8 cellular contexts compared by ENCODE assay signal in genomic region chr5:93607367-93608258, GRCh38. TPM values are rescaled to one million over a fixed set of nuclear protein-coding genes. Genes with fewer than 3 reads are reported as not detected.
DNase-seq lines count a peak whose midpoint lies in the region; ATAC-seq, FAIRE-seq and TF ChIP-seq lines count a peak whose summit lies in the region.

No MANE protein-coding gene starts in this region.

- H3K27ac ChIP-seq in A673 (ENCODE audit: low read depth, low read length, poor library complexity, severe bottlenecking) (no peak overlapping the region), hepatocyte (no peak overlapping the region)

- BruUV-seq in A673 (replicated peaks; lab: Mats Ljungman, UMichigan): no TSS peak

- H3K27ac Mint-ChIP-seq in activated CD8-positive, alpha-beta T cell treated with anti-CD3 and anti-CD28 coated beads, Interleukin-2, amount 10 ng/mL, durations not matched to agents 7 days and 5 days: no peak overlapping the region
- peak overlapping the region; percentile 14 for H3K27ac Mint-ChIP-seq in stimulated activated naive B cell treated with anti-CD40 and anti-IgM and Interleukin-4, amounts not matched to agents 10 μg/mL and 1 μg/mL and 100 μg/mL, for 72 hours

- H2AFZ ChIP-seq in hepatocyte: no peak overlapping the region

- no peak overlapping the region for H3K4me3 ChIP-seq in A673 (ENCODE audit: low read depth, low read length, poor library complexity, severe bottlenecking)
- H3K4me3 ChIP-seq in hepatocyte: no peak overlapping the region

- H3K9me3 ChIP-seq in A673 (ENCODE audit: low read depth, low read length, poor library complexity, severe bottlenecking) (no peaks in the 10 kb centered on the region), hepatocyte (ENCODE audit: low read depth) (no peaks in the 10 kb centered on the region)

- no peaks in the 10 kb centered on the region for H3K9me2 ChIP-seq in hepatocyte (replicated peaks; ENCODE audit: insufficient read depth)

- H3K27me3 Mint-ChIP-seq in activated CD8-positive, alpha-beta T cell treated with anti-CD3 and anti-CD28 coated beads, Interleukin-2, amount 10 ng/mL, durations not matched to agents 7 days and 5 days (ENCODE audit: low read depth): peaks cover 73% of the 10 kb centered on the region
- H3K27me3 Mint-ChIP-seq in stimulated activated naive B cell treated with anti-CD40 and anti-IgM and Interleukin-4, amounts not matched to agents 10 μg/mL and 1 μg/mL and 100 μg/mL, for 72 hours: peaks cover 63 to 80% of the 10 kb centered on the region in 2 donors

- WGBS in hepatocyte (ENCODE audit: low lambda C conversion rate, missing lambda C conversion rate): 3% methylated on average over 19 of the region's 19 CpGs

- POLR2A ChIA-PET in A673 (lab: Charles Lee; ENCODE audit: low non-redundant PET): no interaction called here
- POLR2A ChIA-PET in activated CD8-positive, alpha-beta T cell treated with anti-CD3 and anti-CD28 coated beads, Interleukin-2, amount 10 ng/mL, durations not matched to agents 7 days and 5 days (lab: Charles Lee): no interaction called here

- H3K4me3 Mint-ChIP-seq in activated CD8-positive, alpha-beta T cell treated with anti-CD3 and anti-CD28 coated beads, Interleukin-2, amount 10 ng/mL, durations not matched to agents 7 days and 5 days: no peak overlapping the region
- H3K4me3 Mint-ChIP-seq in stimulated activated naive B cell treated with anti-CD40 and anti-IgM and Interleukin-4, amounts not matched to agents 10 μg/mL and 1 μg/mL and 100 μg/mL, for 72 hours: peak overlapping the region; percentile 21 to 51

- H3K4me1 ChIP-seq in A673 (ENCODE audit: insufficient read depth, low read length, poor library complexity, severe bottlenecking) (no peaks in the 10 kb centered on the region), hepatocyte (ENCODE audit: insufficient read depth) (peaks cover 13% of the 10 kb centered on the region)

- H3K36me3 ChIP-seq in A673 (ENCODE audit: insufficient read depth, low read length, poor library complexity, severe bottlenecking): no peaks in the 10 kb centered on the region
- H3K36me3 ChIP-seq in hepatocyte (replicated peaks; ENCODE audit: insufficient read depth, low read depth): no peaks in the 10 kb centered on the region

- H3K79me2 ChIP-seq in hepatocyte: no peaks in the 10 kb centered on the region

- peaks cover 10% of the 10 kb centered on the region for H3K4me1 Mint-ChIP-seq in activated CD8-positive, alpha-beta T cell treated with anti-CD3 and anti-CD28 coated beads, Interleukin-2, amount 10 ng/mL, durations not matched to agents 7 days and 5 days (ENCODE audit: low read depth)
- peaks cover 17 to 36% of the 10 kb centered on the region in 2 donors for H3K4me1 Mint-ChIP-seq in stimulated activated naive B cell treated with anti-CD40 and anti-IgM and Interleukin-4, amounts not matched to agents 10 μg/mL and 1 μg/mL and 100 μg/mL, for 72 hours

- FAIRE-seq in G401.6 (lab: Jason Lieb, UNC): peak; percentile 94

- H3K4me2 ChIP-seq in hepatocyte: peak overlapping the region; percentile 28

- H3K9me3 Mint-ChIP-seq in activated CD8-positive, alpha-beta T cell treated with anti-CD3 and anti-CD28 coated beads, Interleukin-2, amount 10 ng/mL, durations not matched to agents 7 days and 5 days (ENCODE audit: insufficient read depth): peaks cover 5% of the 10 kb centered on the region
- peaks cover 0 to 3% of the 10 kb centered on the region in 2 donors for H3K9me3 Mint-ChIP-seq in stimulated activated naive B cell treated with anti-CD40 and anti-IgM and Interleukin-4, amounts not matched to agents 10 μg/mL and 1 μg/mL and 100 μg/mL, for 72 hours

- H3K27me3 ChIP-seq in A673 (replicated peaks; ENCODE audit: insufficient read depth, low read depth, low read length, poor library complexity) (peaks cover 95% of the 10 kb centered on the region), hepatocyte (peaks cover 97% of the 10 kb centered on the region)

- peak; percentile 78 for ATAC-seq in activated CD8-positive, alpha-beta T cell treated with anti-CD3 and anti-CD28 coated beads, Interleukin-2, amount 10 ng/mL, durations not matched to agents 7 days and 5 days
- ATAC-seq in stimulated activated naive B cell treated with anti-CD40 and anti-IgM and Interleukin-4, amounts not matched to agents 10 μg/mL and 1 μg/mL and 100 μg/mL, for 72 hours (replicated peaks): peak; percentile 75 to 76

- no peaks in the 10 kb centered on the region for H4K20me1 ChIP-seq in hepatocyte (ENCODE audit: insufficient read depth, poor library complexity, severe bottlenecking)

- DNase-seq in A673 (ENCODE audit: low spot score): peak; percentile 65
- peak; percentile 64 for DNase-seq in HCEC 1CT
- DNase-seq in MV-4-11 (lab: John Stamatoyannopoulos, UW): peak; percentile 48
- peak; percentile 53 for DNase-seq in activated CD8-positive, alpha-beta T cell treated with anti-CD3 and anti-CD28 coated beads, Interleukin-2, amount 10 ng/mL, durations not matched to agents 7 days and 5 days
- peak; percentile 65 for DNase-seq in hepatocyte (ENCODE audit: low spot score)
- no peak for DNase-seq in stimulated activated naive B cell treated with anti-CD40 and anti-IgM and Interleukin-4, amounts not matched to agents 10 μg/mL and 1 μg/mL and 100 μg/mL, for 72 hours
- no peak for DNase-seq in activated CD4-positive, CD25-positive, alpha-beta regulatory T cell treated with anti-CD3 and anti-CD28 coated beads, Interleukin-2, amount 50 U/mL, for 72 hours

- TF ChIP-seq CTCF in A673 (conservative IDR thresholded peaks at IDR 0.05; ENCODE audit: low read depth, low read length) (peak; percentile 70), hepatocyte (IDR thresholded peaks at IDR 0.05; ENCODE audit: poor library complexity) (peak; percentile 66)

- intact Hi-C loops in A673 (cut with micrococcal nuclease; ENCODE audit: unreplicated experiment): loop anchor here (5.0 kb wide), 1 partner anchor 195 kb away; no protein-coding TSS in a partner anchor

- peaks cover 5% of the 10 kb centered on the region for H3K36me3 Mint-ChIP-seq in activated CD8-positive, alpha-beta T cell treated with anti-CD3 and anti-CD28 coated beads, Interleukin-2, amount 10 ng/mL, durations not matched to agents 7 days and 5 days (ENCODE audit: low read depth)
- H3K36me3 Mint-ChIP-seq in stimulated activated naive B cell treated with anti-CD40 and anti-IgM and Interleukin-4, amounts not matched to agents 10 μg/mL and 1 μg/mL and 100 μg/mL, for 72 hours: peaks cover 2 to 12% of the 10 kb centered on the region in 2 donors

- CTCF ChIA-PET in A673 (lab: Charles Lee): interaction anchor here (0.8 to 1.2 kb wide), 2 partner anchors 194 to 304 kb away, joined by 3 read pairs; no protein-coding TSS in a partner anchor
- CTCF ChIA-PET in activated CD8-positive, alpha-beta T cell treated with anti-CD3 and anti-CD28 coated beads, Interleukin-2, amount 10 ng/mL, durations not matched to agents 7 days and 5 days (lab: Charles Lee): interaction anchor here (0.7 to 3.6 kb wide), 11 partner anchors 13 to 1130 kb away, joined by 3 to 47 read pairs (median 4); partner anchors contain the start of gene NR2F1

RNA-seq across cellular contexts. Expression of gene NR2F1, which starts 24.6 kb away (rescaled TPM):
- total RNA-seq in A673 (2021): 3.0 and 3.5 TPM in 2 replicates
- not detected for total RNA-seq in activated CD8-positive, alpha-beta T cell treated with anti-CD3 and anti-CD28 coated beads, Interleukin-2, amount 10 ng/mL, durations not matched to agents 7 days and 5 days
- total RNA-seq in hepatocyte: 15.9 and 19.9 TPM in 2 replicates
- polyA plus RNA-seq in hepatocyte: 7.3 and 8.9 TPM in 2 replicates

RNA-seq across cellular contexts. Expression of gene NR2F1-AS1, which starts 26.6 kb away (rescaled TPM):
- total RNA-seq in A673 (2021) (1.8 and 2.3 TPM in 2 replicates), hepatocyte (8.2 and 8.4 TPM in 2 replicates)
- not detected for total RNA-seq in activated CD8-positive, alpha-beta T cell treated with anti-CD3 and anti-CD28 coated beads, Interleukin-2, amount 10 ng/mL, durations not matched to agents 7 days and 5 days
- 8.6 and 9.3 TPM in 2 replicates for polyA plus RNA-seq in hepatocyte

Comparison
In these comparisons a context has a peak if more than half of its experiments do, and no peak if none do; other contexts are left out.
1. DNase-seq: peak in A673 (single experiment), HCEC 1CT (single experiment), MV-4-11 (single experiment), activated CD8-positive, alpha-beta T cell treated with anti-CD3 and anti-CD28 coated beads, Interleukin-2, amount 10 ng/mL, durations not matched to agents 7 days and 5 days (single experiment) and hepatocyte (single experiment); none in stimulated activated naive B cell treated with anti-CD40 and anti-IgM and Interleukin-4, amounts not matched to agents 10 μg/mL and 1 μg/mL and 100 μg/mL, for 72 hours (single experiment) and activated CD4-positive, CD25-positive, alpha-beta regulatory T cell treated with anti-CD3 and anti-CD28 coated beads, Interleukin-2, amount 50 U/mL, for 72 hours (single experiment).